In genomic region chr2:130372055-130372832, GRCh38 we compare ENCODE assay signal across 8 cellular contexts. TPM values are rescaled to one million over a fixed set of nuclear protein-coding genes. Genes with fewer than 3 reads are reported as not detected.
A peak's percentile ranks its signal among the peaks of the same experiment; 100 is the strongest.
DNase-seq lines count a peak whose midpoint lies in the region; FAIRE-seq and TF ChIP-seq lines count a peak whose summit lies in the region.

No MANE protein-coding gene starts in this region.

- WGBS in GM23248 (ENCODE audit: low coverage in 1 of 2, low lambda C conversion rate in 2 of 2, missing lambda C conversion rate in 2 of 2), 2 experiments, result 2% methylated on average over 49 to 56 of the region's 81 CpGs
- WGBS in adipose tissue, 3 donors, result 0 to 1% (median 1%) methylated on average over 55 to 81 of the region's 81 CpGs
- 0% methylated on average over 57 of the region's 81 CpGs for WGBS in prostate gland

- peak; percentile 46 for TF ChIP-seq POLR2A in prostate gland (IDR thresholded peaks at IDR 0.05)

- no peaks in the 10 kb centered on the region for H4K20me1 ChIP-seq in GM23248 (ENCODE audit: insufficient read depth)

- H3K9me3 ChIP-seq in GM23248 (ENCODE audit: low read depth) (no peaks in the 10 kb centered on the region), left ventricle myocardium inferior (replicated peaks) (no peaks in the 10 kb centered on the region), prostate gland (no peaks in the 10 kb centered on the region)

- TF ChIP-seq CTCF in left ventricle myocardium inferior (IDR thresholded peaks at IDR 0.05; ENCODE audit: borderline replicate concordance), result peak; percentile 94
- peak; percentile 85 to 94 (median 90) for TF ChIP-seq CTCF in prostate gland (IDR thresholded peaks at IDR 0.05)

- peak overlapping the region; percentile 94 for H3K4me2 ChIP-seq in GM23248 (ENCODE audit: unreplicated experiment)

- H3K79me2 ChIP-seq in GM23248 (ENCODE audit: insufficient read depth), result peaks cover 57% of the 10 kb centered on the region

- H3K27ac ChIP-seq in GM23248 (peak overlapping the region; percentile 54), adipose tissue (ENCODE audit: low read depth, low read length) (peak overlapping the region; percentile 66), left ventricle myocardium inferior (replicated peaks) (peak overlapping the region; percentile 95), prostate gland (peak overlapping the region; percentile 81 to 83)

- no peaks in the 10 kb centered on the region for H3K9me2 ChIP-seq in GM23248 (ENCODE audit: insufficient read depth)

- no peak for FAIRE-seq in urothelium cell line (lab: Jason Lieb, UNC)

- no peaks in the 10 kb centered on the region for H3F3A ChIP-seq in GM23248 (ENCODE audit: insufficient read depth)

- H3K4me1 ChIP-seq in GM23248 (ENCODE audit: insufficient read depth) (peaks cover 19% of the 10 kb centered on the region), left ventricle myocardium inferior (peaks cover 37% of the 10 kb centered on the region), prostate gland (replicated peaks) (no peaks in the 10 kb centered on the region)

- H3K9ac ChIP-seq in GM23248, result peak overlapping the region; percentile 91

- in situ Hi-C loops in GM23248 (cut with MboI), result no loop called here

- H3K4me3 ChIP-seq in GM23248 (peak overlapping the region; percentile 91), left ventricle myocardium inferior (peak overlapping the region; percentile 86), prostate gland (peak overlapping the region; percentile 79 to 83)

- H3K27me3 ChIP-seq in GM23248 (replicated peaks; ENCODE audit: insufficient read depth), result no peaks in the 10 kb centered on the region
- no peaks in the 10 kb centered on the region for H3K27me3 ChIP-seq in left ventricle myocardium inferior (ENCODE audit: low read depth)
- H3K27me3 ChIP-seq in prostate gland (replicated peaks; ENCODE audit: insufficient read depth), result no peaks in the 10 kb centered on the region

- peak; percentile 96 for DNase-seq in GM03348 (ENCODE audit: low spot score)
- peak; percentile 92 for DNase-seq in GM23248
- DNase-seq in Kasumi-1 (lab: John Stamatoyannopoulos, UW), result peak; percentile 65 to 81
- peak; percentile 62 to 80 for DNase-seq in SW 1271 (lab: John Stamatoyannopoulos, UW)
- DNase-seq in left ventricle myocardium inferior, result peak; percentile 92
- peak; percentile 84 for DNase-seq in prostate gland (ENCODE audit: low spot score)
- DNase-seq in urothelium cell line (ENCODE audit: low spot score), result peak; percentile 97

- peaks cover 6% of the 10 kb centered on the region for H3K36me3 ChIP-seq in GM23248 (ENCODE audit: low read depth)
- peaks cover 7% of the 10 kb centered on the region for H3K36me3 ChIP-seq in left ventricle myocardium inferior
- H3K36me3 ChIP-seq in prostate gland, result no peaks in the 10 kb centered on the region

- intact Hi-C loops in left ventricle myocardium inferior (cut with micrococcal nuclease) (no loop called here), prostate gland (cut with DNase I) (loop anchor here (2.0 to 5.0 kb wide), 2 partner anchors 19 to 35 kb away; no protein-coding TSS in a partner anchor)

- H2AFZ ChIP-seq in GM23248, result peak overlapping the region; percentile 85

RNA-seq across cellular contexts. Expression of gene PTPN18, which starts 16.4 kb away (rescaled TPM):
- total RNA-seq in GM23248 (2014; rRNA removed; shearing (Covaris generic)), result 17.5 and 24.3 TPM in 2 replicates
- polyA plus RNA-seq in GM23248 (2016; fragmentation: Nextera tagmentation; extraction: Ambion mirVana) (19.1 and 19.2 TPM in 2 replicates), adipose tissue (10 to 100 TPM; 32.9 to 50.2 (median 36.3) TPM)
- total RNA-seq in left ventricle myocardium inferior (13.9 TPM), prostate gland (10 to 100 TPM; 37.1 to 93.6 TPM)

RNA-seq across cellular contexts. Expression of gene IMP4, which starts 29.5 kb away (rescaled TPM):
- 109 and 110 TPM in 2 replicates for total RNA-seq in GM23248 (2014; rRNA removed; shearing (Covaris generic))
- polyA plus RNA-seq in GM23248 (2016; fragmentation: Nextera tagmentation; extraction: Ambion mirVana) (79.1 and 90.4 TPM in 2 replicates), adipose tissue (100 to 1,000 TPM in 2 of 3 donors, 10 to 100 TPM in 1; 56.0 to 151 (median 126) TPM)
- total RNA-seq in left ventricle myocardium inferior (57.2 TPM), prostate gland (100 to 1,000 TPM in 1 of 2 donors, 10 to 100 TPM in 1; 71.4 to 106 TPM)

Comparison
In these comparisons a context has a peak if more than half of its experiments do, and no peak if none do; other contexts are left out.
1. Peak in every context shown above with its lines: DNase-seq, H3K4me3 ChIP-seq and H3K27ac ChIP-seq.